Comparison of ENCODE assay signal across 26 cellular contexts in the genomic region with DNA sequence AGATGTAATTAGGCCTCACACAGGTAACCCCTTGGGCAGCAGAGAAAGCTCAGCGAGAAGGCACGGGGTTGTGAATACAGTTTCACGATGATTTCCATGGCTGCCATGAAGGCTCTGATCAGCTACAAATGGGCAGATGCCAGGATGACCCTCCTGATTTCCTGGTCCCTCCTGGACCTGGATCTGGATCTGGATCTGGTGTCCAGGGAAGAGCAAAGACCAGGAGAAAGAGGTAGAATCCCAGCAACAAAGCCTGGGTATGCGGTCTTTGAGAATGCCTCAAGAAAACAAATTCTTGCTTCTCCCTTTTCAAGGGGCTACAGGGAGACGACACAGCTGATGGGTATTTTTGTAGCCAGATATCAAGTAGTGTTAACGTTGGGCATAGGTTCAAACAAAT.
"Had no signal": no experiment of that assay in that cellular context is flagged by ENCODE, and none has a peak within 500 bp of the region (broad histone marks: within the 10 kb centered on the region; RNA-seq: fewer than 3 reads in every experiment).

No MANE protein-coding gene starts in this region.

- FAIRE-seq: endometrium, frontal cortex, kidney, urothelium cell line had no signal

- H3K9me3 ChIP-seq: mucosa of descending colon, prostate gland, right atrium auricular region, sigmoid colon, stomach, thyroid gland, upper lobe of left lung had no signal

- H3K4me1 ChIP-seq: parathyroid adenoma, prostate gland had no signal

- H2AFZ ChIP-seq: parathyroid adenoma had no signal

- H3K4me1 Mint-ChIP-seq: naive B cell had no signal

- H3K4me3 Mint-ChIP-seq: effector memory CD8-positive, alpha-beta T cell; mesothelial cell of epicardium; naive B cell; natural killer cell treated with Interleukin-12 subunit alpha and Interleukin-12 subunit beta and Interleukin-15 and Interleukin-18, amount 100 ng/mL, for 72 hours; neural crest cell; stimulated activated effector memory CD8-positive, alpha-beta T cell treated with anti-CD3 and anti-CD28 coated beads, Interleukin-12 subunit alpha, Interleukin-12 subunit beta, amount 100 ng/mL, for 72 hours had no signal

- ATAC-seq: effector memory CD8-positive, alpha-beta T cell; left lobe of liver; mucosa of descending colon; natural killer cell treated with Interleukin-12 subunit alpha and Interleukin-12 subunit beta and Interleukin-15 and Interleukin-18, amount 100 ng/mL, for 72 hours; stimulated activated effector memory CD8-positive, alpha-beta T cell treated with anti-CD3 and anti-CD28 coated beads, Interleukin-12 subunit alpha, Interleukin-12 subunit beta, amount 100 ng/mL, for 72 hours had no signal

- H3K27me3 ChIP-seq: right atrium auricular region, sigmoid colon, stomach, thyroid gland, upper lobe of left lung had no signal

- H3K79me2 ChIP-seq: parathyroid adenoma had no signal

- H3K9ac ChIP-seq: parathyroid adenoma had no signal

- H3K9me3 Mint-ChIP-seq: effector memory CD8-positive, alpha-beta T cell; mesothelial cell of epicardium; natural killer cell treated with Interleukin-12 subunit alpha and Interleukin-12 subunit beta and Interleukin-15 and Interleukin-18, amount 100 ng/mL, for 72 hours; neural crest cell; stimulated activated effector memory CD8-positive, alpha-beta T cell treated with anti-CD3 and anti-CD28 coated beads, Interleukin-12 subunit alpha, Interleukin-12 subunit beta, amount 100 ng/mL, for 72 hours had no signal

- H3K27ac ChIP-seq: parathyroid adenoma, prostate gland, right atrium auricular region, sigmoid colon, stomach, thyroid gland, upper lobe of left lung had no signal

- DNase-seq: cortex of kidney; effector memory CD8-positive, alpha-beta T cell; erythroblast; head of caudate nucleus; kidney; mesenchymal stem cell; mucosa of descending colon; naive B cell; sigmoid colon; stimulated activated CD4-positive, alpha-beta T cell treated with anti-CD3 and anti-CD28 coated beads, Interleukin-2, amount 100 ng/mL, for 24 hours; stimulated activated CD4-positive, alpha-beta T cell treated with anti-CD3 and anti-CD28 coated beads, Interleukin-4, amount 100 ng/mL, for 24 hours; stimulated activated naive CD4-positive, alpha-beta T cell treated with Interleukin-2 at 50 U/mL for 16 hours; stomach; thyroid gland; upper lobe of left lung had no signal

- H3K36me3 Mint-ChIP-seq: mesothelial cell of epicardium; naive B cell; natural killer cell treated with Interleukin-12 subunit alpha and Interleukin-12 subunit beta and Interleukin-15 and Interleukin-18, amount 100 ng/mL, for 72 hours; stimulated activated effector memory CD8-positive, alpha-beta T cell treated with anti-CD3 and anti-CD28 coated beads, Interleukin-12 subunit alpha, Interleukin-12 subunit beta, amount 100 ng/mL, for 72 hours had no signal

- H3K36me3 ChIP-seq: prostate gland, right atrium auricular region, sigmoid colon, stomach, thyroid gland, upper lobe of left lung had no signal

- H3K4me3 ChIP-seq: mucosa of descending colon, prostate gland, right atrium auricular region, sigmoid colon, stomach, thyroid gland, upper lobe of left lung had no signal

- H3K27ac Mint-ChIP-seq: effector memory CD8-positive, alpha-beta T cell; mesothelial cell of epicardium; naive B cell; natural killer cell treated with Interleukin-12 subunit alpha and Interleukin-12 subunit beta and Interleukin-15 and Interleukin-18, amount 100 ng/mL, for 72 hours; stimulated activated effector memory CD8-positive, alpha-beta T cell treated with anti-CD3 and anti-CD28 coated beads, Interleukin-12 subunit alpha, Interleukin-12 subunit beta, amount 100 ng/mL, for 72 hours had no signal
